Comparison of ENCODE assay signal across 10 cellular contexts in genomic region chr11:86062719-86063118, GRCh38. TPM values are rescaled to one million over a fixed set of nuclear protein-coding genes. Genes with fewer than 3 reads are reported as not detected.
DNase-seq lines count a peak whose midpoint lies in the region; TF ChIP-seq lines count a peak whose summit lies in the region.
"Had no signal": no experiment of that assay in that cellular context is flagged by ENCODE, and none has a peak within 500 bp of the region (broad histone marks: within the 10 kb centered on the region; RNA-seq: fewer than 3 reads in every experiment).

No MANE protein-coding gene starts in this region.

- H3K27ac ChIP-seq in SU-DHL-6 (ENCODE audit: low read depth, low read length), result peak overlapping the region; percentile 47
- H3K27ac ChIP-seq in esophagus squamous epithelium, result peak overlapping the region; percentile 9 to 99 (median 66)
- H3K27ac ChIP-seq in sigmoid colon, result peak overlapping the region in 3 of 4 donors; percentile 97 to 99 (median 97)

- intact Hi-C loops in esophagus squamous epithelium (cut with DNase I) (no loop called here), sigmoid colon (cut with DNase I) (loop anchor here (10.0 kb wide), 2 partner anchors 208 to 378 kb away; partner anchors contain the start of genes CCDC83 and CCDC89)

- peak overlapping the region; percentile 15 for H3K9ac ChIP-seq in SU-DHL-6 (ENCODE audit: low read length)

- TF ChIP-seq POLR2A in esophagus squamous epithelium (IDR thresholded peaks at IDR 0.05) (no peak), sigmoid colon (IDR thresholded peaks at IDR 0.05) (no peak)

- no peaks in the 10 kb centered on the region for H3K9me2 ChIP-seq in SU-DHL-6 (replicated peaks; ENCODE audit: insufficient read depth, low read length)

- peaks cover 100% of the 10 kb centered on the region for H3K79me2 ChIP-seq in SU-DHL-6 (ENCODE audit: insufficient read depth, low read length)

- H3K36me3 ChIP-seq in SU-DHL-6 (ENCODE audit: low read length) (no peaks in the 10 kb centered on the region), esophagus squamous epithelium (no peaks in the 10 kb centered on the region), sigmoid colon (no peaks in the 10 kb centered on the region)

- H3K4me2 ChIP-seq in SU-DHL-6 (ENCODE audit: low read depth, low read length, poor library complexity, severe bottlenecking), result peak overlapping the region; percentile 85

- DNase-seq in EH (ENCODE audit: low read depth), result peak; percentile 51
- DNase-seq in esophagus squamous epithelium (lab: John Stamatoyannopoulos, UW), result no peak
- DNase-seq in sigmoid colon, result no peak
- DNase-seq in HPDE6-E6E7 (ENCODE audit: extremely low spot score), result no peak
- DNase-seq in NCI-H128 (lab: John Stamatoyannopoulos, UW; ENCODE audit: unreplicated experiment), result no peak
- no peak for DNase-seq in NK-92 (lab: John Stamatoyannopoulos, UW; ENCODE audit: unreplicated experiment)
- DNase-seq in AG08396 (ENCODE audit: low spot score), result no peak
- DNase-seq: activated naive CD4-positive, alpha-beta T cell treated with anti-CD3 and anti-CD28 coated beads, Interleukin-2, amount 50 U/mL, for 16 hours; retina had no signal

- H3K4me1 ChIP-seq in esophagus squamous epithelium, result peaks cover 3 to 88% (median 51%) of the 10 kb centered on the region in 3 donors
- H3K4me1 ChIP-seq in sigmoid colon, result peaks cover 0 to 80% (median 65%) of the 10 kb centered on the region in 4 donors

- peak overlapping the region; percentile 28 for H3K4me3 ChIP-seq in SU-DHL-6 (ENCODE audit: insufficient read depth, low read length, poor library complexity, severe bottlenecking)
- peak overlapping the region in 2 of 4 donors; percentile 10 to 78 for H3K4me3 ChIP-seq in esophagus squamous epithelium
- H3K4me3 ChIP-seq in sigmoid colon, result peak overlapping the region in 1 of 4 donors; percentile 4

- H3K27me3 ChIP-seq in SU-DHL-6 (ENCODE audit: low read length) (no peaks in the 10 kb centered on the region), esophagus squamous epithelium (no peaks in the 10 kb centered on the region), sigmoid colon (no peaks in the 10 kb centered on the region)

- H2AFZ ChIP-seq in SU-DHL-6 (ENCODE audit: low read depth, low read length, severe bottlenecking), result no peak overlapping the region

- WGBS in esophagus squamous epithelium, 2 donors, result 9 to 16% methylated on average over 3 of the region's 3 CpGs
- 43 to 64% methylated on average over 3 of the region's 3 CpGs for WGBS in sigmoid colon, 2 donors

- H3F3A ChIP-seq in SU-DHL-6 (ENCODE audit: insufficient read depth), result peaks cover 19% of the 10 kb centered on the region; the same call in 1 of the 2 replicates

- H4K20me1 ChIP-seq in SU-DHL-6 (ENCODE audit: low read depth, low read length), result peaks cover 69% of the 10 kb centered on the region

- TF ChIP-seq CTCF in SU-DHL-6 (IDR thresholded peaks at IDR 0.05; ENCODE audit: insufficient read depth, low read length, poor library complexity, severe bottlenecking) (no peak), esophagus squamous epithelium (IDR thresholded peaks at IDR 0.05) (no peak), sigmoid colon (IDR thresholded peaks at IDR 0.05) (no peak)

- peak in 1 of 4 donors; percentile 42 for TF ChIP-seq EP300 in sigmoid colon (IDR thresholded peaks at IDR 0.05)

- no peaks in the 10 kb centered on the region for H3K9me3 ChIP-seq in SU-DHL-6 (ENCODE audit: insufficient read depth, low read length)
- H3K9me3 ChIP-seq in esophagus squamous epithelium, result no peaks in the 10 kb centered on the region
- H3K9me3 ChIP-seq in sigmoid colon, result no peaks in the 10 kb centered on the region

RNA-seq across cellular contexts. Expression of gene PICALM, which starts 6.2 kb away (rescaled TPM):
- 100 to 1,000 TPM; 128 to 196 (median 143) TPM for total RNA-seq in esophagus squamous epithelium
- total RNA-seq in sigmoid colon, result 100 to 1,000 TPM; 213 to 250 (median 230) TPM
- polyA plus RNA-seq in sigmoid colon, result 100 to 1,000 TPM in 1 of 3 donors, 10 to 100 TPM in 2; 55.3 to 100 (median 81.1) TPM

Comparison
In these comparisons a context has a peak if more than half of its experiments do, and no peak if none do; other contexts are left out.
1. H3K27ac ChIP-seq: peak in every context shown above with its lines; median percentile 97 in sigmoid colon; 66 in esophagus squamous epithelium; 47 in SU-DHL-6.